8 cellular contexts compared by ENCODE assay signal in the genomic region with DNA sequence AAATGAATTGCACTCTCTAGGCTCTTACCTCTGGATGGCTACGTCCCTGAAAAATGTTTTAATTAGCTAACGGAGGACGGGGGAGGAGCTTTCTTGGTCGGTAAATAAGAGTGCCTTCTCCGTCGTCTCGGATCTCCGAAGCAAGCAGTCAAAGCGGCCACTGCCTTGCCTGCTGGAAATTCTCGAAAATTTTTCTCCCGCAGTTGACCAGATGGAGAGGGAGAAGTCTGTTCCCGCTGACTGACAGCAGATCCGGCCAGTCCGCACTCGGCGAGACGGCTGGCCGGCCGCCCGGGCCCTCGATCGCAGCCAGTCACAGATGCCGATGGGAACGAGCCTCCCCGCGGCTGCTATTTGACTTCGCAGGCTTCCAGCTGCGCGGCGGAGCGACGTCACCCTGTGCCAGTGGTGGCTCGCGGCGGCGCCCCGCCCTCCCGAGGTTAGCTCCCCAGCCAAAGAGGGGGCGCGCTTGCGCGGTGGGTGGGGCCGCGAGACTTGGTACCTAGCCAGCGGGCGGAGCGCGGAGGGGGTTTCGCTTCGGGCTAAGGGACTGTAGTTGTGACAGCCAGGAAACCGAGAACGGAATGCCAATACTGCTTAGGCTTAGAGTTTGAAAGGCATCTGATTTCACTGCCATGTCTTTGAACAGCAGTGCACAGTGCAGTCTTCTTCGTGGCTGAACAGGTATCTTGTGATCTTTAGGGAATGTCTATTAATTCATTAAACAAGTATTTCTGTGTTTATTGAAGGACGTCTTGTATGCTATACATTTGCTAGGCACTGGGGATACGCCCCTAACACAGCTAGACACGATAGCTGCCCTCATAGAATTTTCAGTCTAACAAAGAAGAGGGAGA. TPM values are rescaled to one million over a fixed set of nuclear protein-coding genes. Genes with fewer than 3 reads are reported as not detected.
DNase-seq lines count a peak whose midpoint lies in the region; ATAC-seq and TF ChIP-seq lines count a peak whose summit lies in the region.

TSS of gene PPM1K (minus strand) at position 184 of the 857 bp plus-strand sequence. CDS start 5,978 bp downstream, outside the sequence.

- in situ Hi-C loops in GM18951 (cut with MboI; ENCODE audit: low sequenced_read_pairs, unreplicated experiment): no loop called here

- H3K27ac Mint-ChIP-seq in activated B cell treated with CpG ODN at 0.5 μM for 24 hours (peak within 1 kb of the TSS; percentile 99), immature natural killer cell (peak within 1 kb of the TSS; percentile 99 to 100 (median 100))

- H3K27ac ChIP-seq in caudate nucleus (ENCODE audit: low read depth, low read length): peak within 1 kb of the TSS; percentile 99

- peak; percentile 62 for TF ChIP-seq POLR2A in GM18951 (IDR thresholded peaks at IDR 0.05; ENCODE audit: extremely low read depth, insufficient read depth, insufficient read length)

- TF ChIP-seq CTCF in activated B cell treated with CpG ODN at 0.5 μM for 24 hours (IDR thresholded peaks at IDR 0.05): no peak

- H3K27me3 Mint-ChIP-seq in activated B cell treated with CpG ODN at 0.5 μM for 24 hours (no peaks in the 10 kb centered on the region), immature natural killer cell (ENCODE audit: low read depth in 3 of 3) (peaks cover 9 to 23% (median 16%) of the 10 kb centered on the region in 3 donors)

- peaks cover 54% of the 10 kb centered on the region for H3K4me1 Mint-ChIP-seq in activated B cell treated with CpG ODN at 0.5 μM for 24 hours
- H3K4me1 Mint-ChIP-seq in immature natural killer cell: peaks cover 38 to 54% of the 10 kb centered on the region in 2 donors

- ATAC-seq in HG03196 (IDR thresholded peaks at IDR 0.05; ENCODE audit: unreplicated experiment): peak; percentile 84
- ATAC-seq in activated B cell treated with CpG ODN at 0.5 μM for 24 hours (ENCODE audit: low read depth): peak; percentile 81

- POLR2A ChIA-PET in activated B cell treated with CpG ODN at 0.5 μM for 24 hours (lab: Charles Lee): interaction anchor here (0.5 to 4.6 kb wide), 28 partner anchors 9 to 1356 kb away, joined by 3 to 100 read pairs (median 6); partner anchors contain the start of genes AFF1, HERC3, HERC5 and HERC6

- intact Hi-C loops in activated B cell treated with CpG ODN at 0.5 μM for 24 hours (cut with micrococcal nuclease): loop anchor here (1.0 to 10.0 kb wide), 11 partner anchors 36 to 1844 kb away; partner anchors contain the start of genes AFF1, HERC3, HERC5 and KLHL8

- H3K4me3 Mint-ChIP-seq in activated B cell treated with CpG ODN at 0.5 μM for 24 hours (peak within 1 kb of the TSS; percentile 98), immature natural killer cell (peak within 1 kb of the TSS; percentile 96 to 99 (median 99))

- DNase-seq in AG08396 (ENCODE audit: low spot score) (peak; percentile 97), NCI-H345 (lab: John Stamatoyannopoulos, UW) (peak; percentile 97), activated B cell treated with CpG ODN at 0.5 μM for 24 hours (peak; percentile 99), caudate nucleus (lab: John Stamatoyannopoulos, UW) (peak; percentile 93 to 100 (median 99)), immature natural killer cell (peak; percentile 99), smooth muscle cell of the brain vasculature (ENCODE audit: low read depth, low spot score) (peak; percentile 95)

- CTCF ChIA-PET in activated B cell treated with CpG ODN at 0.5 μM for 24 hours (lab: Charles Lee): interaction anchor here (0.9 to 3.1 kb wide), 8 partner anchors 9 to 231 kb away, joined by 3 to 18 read pairs (median 4); partner anchors contain the start of genes HERC5 and HERC6

- no peaks in the 10 kb centered on the region for H3K9me3 Mint-ChIP-seq in activated B cell treated with CpG ODN at 0.5 μM for 24 hours
- H3K9me3 Mint-ChIP-seq in immature natural killer cell: peaks cover 0 to 1% (median 0%) of the 10 kb centered on the region in 6 donors

- peaks cover 10% of the 10 kb centered on the region for H3K36me3 Mint-ChIP-seq in activated B cell treated with CpG ODN at 0.5 μM for 24 hours (ENCODE audit: low read depth)
- peaks cover 0 to 5% (median 0%) of the 10 kb centered on the region in 3 donors for H3K36me3 Mint-ChIP-seq in immature natural killer cell

RNA-seq across cellular contexts. Expression of gene PPM1K, which starts in this region (rescaled TPM):
- total RNA-seq in activated B cell treated with CpG ODN at 0.5 μM for 24 hours: 72.1 and 76.6 TPM in 2 replicates
- 10 to 100 TPM; 25.5 to 57.1 (median 55.5) TPM for polyA plus RNA-seq in immature natural killer cell

Comparison
In these comparisons a context has a peak if more than half of its experiments do, and no peak if none do; other contexts are left out.
1. Peak in every context shown above with its lines: DNase-seq, ATAC-seq and H3K27ac ChIP-seq.